Comparison of ENCODE assay signal across 25 cellular contexts in the genomic region with DNA sequence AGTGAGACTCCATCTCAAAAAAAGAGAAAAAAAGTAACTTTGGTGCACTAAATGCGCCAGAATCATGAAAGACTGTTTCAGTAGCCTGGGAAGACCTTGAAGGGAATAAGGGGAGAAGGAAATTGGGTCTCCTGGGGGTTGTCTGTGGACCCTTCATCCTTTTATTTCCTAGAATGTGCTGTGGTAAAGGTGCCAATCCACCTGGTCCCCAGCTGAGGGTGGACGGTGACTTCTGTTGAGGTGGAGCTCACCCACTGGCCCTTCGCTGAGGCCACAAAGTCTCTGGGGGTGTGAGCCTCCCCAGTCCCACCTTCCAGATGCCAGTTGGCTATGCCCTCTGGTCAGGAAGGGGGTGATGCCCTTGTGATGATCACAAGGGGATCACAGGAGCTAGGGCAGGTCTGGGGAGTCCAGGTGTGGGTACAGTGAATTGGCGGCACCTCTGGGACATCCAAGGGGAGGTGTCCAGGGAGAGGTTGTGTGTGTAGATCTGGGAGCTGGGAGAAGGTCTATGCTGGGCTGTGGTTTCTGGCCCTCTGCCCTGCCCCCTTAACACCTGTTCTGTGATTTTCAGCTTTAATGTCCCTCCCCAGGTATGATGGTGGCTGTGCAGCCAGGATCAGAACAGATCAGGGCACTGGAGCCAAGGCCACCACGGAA. TPM values are rescaled to one million over a fixed set of nuclear protein-coding genes. Genes with fewer than 3 reads are reported as not detected.
DNase-seq lines count a peak whose midpoint lies in the region; TF ChIP-seq lines count a peak whose summit lies in the region.
"Had no signal": no experiment of that assay in that cellular context is flagged by ENCODE, and none has a peak within 500 bp of the region (broad histone marks: within the 10 kb centered on the region; RNA-seq: fewer than 3 reads in every experiment).

No MANE protein-coding gene starts in this region.

- intact Hi-C loops in A673 (cut with micrococcal nuclease; ENCODE audit: unreplicated experiment): no loop called here
- intact Hi-C loops in esophagus muscularis mucosa (cut with DNase I): no loop called here

- TF ChIP-seq CTCF in endodermal cell (conservative IDR thresholded peaks at IDR 0.05) (no peak), osteocyte (IDR thresholded peaks at IDR 0.05) (no peak), A673 (conservative IDR thresholded peaks at IDR 0.05; ENCODE audit: low read depth, low read length) (no peak), esophagus muscularis mucosa (IDR thresholded peaks at IDR 0.05) (no peak)

- CTCF ChIA-PET in A673 (lab: Charles Lee): no interaction called here

- no peak for TF ChIP-seq POLR2A in esophagus muscularis mucosa (IDR thresholded peaks at IDR 0.05; ENCODE audit: low read depth)

- H3K27ac Mint-ChIP-seq in endodermal cell (no peak overlapping the region), osteocyte (ENCODE audit: unreplicated experiment) (no peak overlapping the region)
- H3K27ac Mint-ChIP-seq: CD4-positive, CD25-positive, alpha-beta regulatory T cell; GM23338; HFFc6 had no signal

- peak; percentile 51 for DNase-seq in activated effector memory CD4-positive, alpha-beta T cell treated with anti-CD3 and anti-CD28 coated beads, Interleukin-2, amount 50 U/mL, for 16 hours
- no peak for DNase-seq in activated effector memory CD4-positive, alpha-beta T cell treated with Interleukin-2 at 50 U/mL for 16 hours
- peak; percentile 11 for DNase-seq in endodermal cell
- peak; percentile 60 for DNase-seq in osteocyte (ENCODE audit: extremely low spot score, unreplicated experiment)
- DNase-seq in A673 (ENCODE audit: low spot score): no peak
- no peak for DNase-seq in esophagus muscularis mucosa (ENCODE audit: extremely low spot score)
- DNase-seq in NCI-H2107 (lab: John Stamatoyannopoulos, UW): no peak
- DNase-seq: 8988T; CD4-positive, CD25-positive, alpha-beta regulatory T cell; HFFc6; Karpas-422; NCI-H1092; NCI-H1417 treated with DMSO at 0.1 percent for 48 hours; NCI-H1694 treated with DMSO at 0.1 percent for 48 hours; NCI-H2081; NCI-H2171; NCI-H226; NCI-H510A; NCI-H69; SHP77 treated with DMSO at 0.1 percent for 48 hours had no signal

- TF ChIP-seq EP300 in esophagus muscularis mucosa (IDR thresholded peaks at IDR 0.05): no peak

- H3K4me3 Mint-ChIP-seq in endodermal cell (no peak overlapping the region), osteocyte (ENCODE audit: unreplicated experiment) (no peak overlapping the region)
- H3K4me3 Mint-ChIP-seq: GM23338, HFFc6 had no signal

- H3K36me3 ChIP-seq in endodermal cell (ENCODE audit: control insufficient read depth, insufficient read depth, low read length) (no peaks in the 10 kb centered on the region), A673 (ENCODE audit: insufficient read depth, low read length, poor library complexity, severe bottlenecking) (no peaks in the 10 kb centered on the region), esophagus muscularis mucosa (no peaks in the 10 kb centered on the region)
- H3K36me3 ChIP-seq: HAP-1 had no signal

- WGBS in endodermal cell (ENCODE audit: insufficient coverage in 1 of 2, insufficient read length in 1 of 2), 2 experiments: 91 to 100% methylated on average over 3 to 5 of the region's 5 CpGs
- 100% methylated on average over 3 of the region's 5 CpGs for WGBS in esophagus muscularis mucosa

- H3K4me3 ChIP-seq in endodermal cell (ENCODE audit: low read length) (no peak overlapping the region), A673 (ENCODE audit: low read depth, low read length, poor library complexity, severe bottlenecking) (no peak overlapping the region), esophagus muscularis mucosa (no peak overlapping the region)
- H3K4me3 ChIP-seq: GM23338, HAP-1 had no signal

- H3K27me3 ChIP-seq in endodermal cell (ENCODE audit: control insufficient read depth, insufficient read depth, low read length, poor library complexity, severe bottlenecking) (no peaks in the 10 kb centered on the region), A673 (replicated peaks; ENCODE audit: insufficient read depth, low read depth, low read length, poor library complexity) (peaks cover 67% of the 10 kb centered on the region), esophagus muscularis mucosa (peaks cover 0 to 3% (median 0%) of the 10 kb centered on the region in 4 donors)

- H3K4me1 ChIP-seq in endodermal cell (ENCODE audit: control insufficient read depth, insufficient read depth, low read length): no peaks in the 10 kb centered on the region
- H3K4me1 ChIP-seq in A673 (ENCODE audit: insufficient read depth, low read length, poor library complexity, severe bottlenecking): no peaks in the 10 kb centered on the region
- H3K4me1 ChIP-seq in esophagus muscularis mucosa: peaks cover 0 to 4% (median 0%) of the 10 kb centered on the region in 4 donors
- H3K4me1 ChIP-seq: HAP-1 had no signal

- BruUV-seq in A673 (replicated peaks; lab: Mats Ljungman, UMichigan): no TSS peak

- POLR2A ChIA-PET in A673 (lab: Charles Lee; ENCODE audit: low non-redundant PET): no interaction called here

- H3K4me1 Mint-ChIP-seq in endodermal cell (peaks cover 6% of the 10 kb centered on the region), osteocyte (ENCODE audit: unreplicated experiment) (no peaks in the 10 kb centered on the region)
- H3K4me1 Mint-ChIP-seq: CD4-positive, CD25-positive, alpha-beta regulatory T cell had no signal

- H3K36me3 Mint-ChIP-seq in endodermal cell (ENCODE audit: low read depth) (no peaks in the 10 kb centered on the region), osteocyte (ENCODE audit: unreplicated experiment) (no peaks in the 10 kb centered on the region)
- H3K36me3 Mint-ChIP-seq: CD4-positive, CD25-positive, alpha-beta regulatory T cell had no signal

- H3K27ac ChIP-seq in endodermal cell (ENCODE audit: low read depth, low read length) (no peak overlapping the region), A673 (ENCODE audit: low read depth, low read length, poor library complexity, severe bottlenecking) (no peak overlapping the region), esophagus muscularis mucosa (replicated peaks in 1 of 4) (no peak overlapping the region)

- H3K9ac ChIP-seq in endodermal cell (ENCODE audit: extremely low read depth, low read length, poor library complexity, severe bottlenecking): no peak overlapping the region

- H3K27me3 Mint-ChIP-seq in endodermal cell (ENCODE audit: insufficient read depth) (peaks cover 7% of the 10 kb centered on the region), osteocyte (ENCODE audit: unreplicated experiment) (peaks cover 2% of the 10 kb centered on the region)

- no peaks in the 10 kb centered on the region for H3K9me3 ChIP-seq in endodermal cell (ENCODE audit: control insufficient read depth, low read length)
- H3K9me3 ChIP-seq in A673 (ENCODE audit: low read depth, low read length, poor library complexity, severe bottlenecking): peaks cover under 1% of the 10 kb centered on the region
- H3K9me3 ChIP-seq in esophagus muscularis mucosa: no peaks in the 10 kb centered on the region
- H3K9me3 ChIP-seq: HAP-1 had no signal

- H3K9me3 Mint-ChIP-seq in endodermal cell (no peaks in the 10 kb centered on the region), osteocyte (ENCODE audit: unreplicated experiment) (no peaks in the 10 kb centered on the region)

RNA-seq across cellular contexts. Expression of gene LMO1, which starts 34.2 kb away (rescaled TPM):
- total RNA-seq in endodermal cell (under 1 TPM in 1 of 2 donors, not detected in 1; 0.46 TPM), osteocyte (not detected in 2 replicates), A673 (2021) (not detected in 2 replicates), esophagus muscularis mucosa (under 1 TPM in 1 of 4 donors, not detected in 3; 0.50 TPM)
- polyA plus RNA-seq in endodermal cell (2013, experiment 1 of 2): 2.6 TPM
- 2.6 TPM for polyA plus RNA-seq in endodermal cell (2013, experiment 2 of 2)
- total RNA-seq: CD4-positive, CD25-positive, alpha-beta regulatory T cell; GM23338; HepG2; HFFc6; OCI-LY7 had no signal
- polyA plus RNA-seq: BJ, HepG2 had no signal

Comparison
In these comparisons a context has a peak if more than half of its experiments do, and no peak if none do; other contexts are left out.
1. DNase-seq: peak in activated effector memory CD4-positive, alpha-beta T cell treated with anti-CD3 and anti-CD28 coated beads, Interleukin-2, amount 50 U/mL, for 16 hours (single experiment), endodermal cell (single experiment) and osteocyte (single experiment); none in activated effector memory CD4-positive, alpha-beta T cell treated with Interleukin-2 at 50 U/mL for 16 hours (single experiment), A673 (single experiment), esophagus muscularis mucosa (single experiment) and NCI-H2107 (single experiment).